29 cellular contexts compared by ENCODE assay signal in genomic region chr5:22928821-22929482, GRCh38.
A peak's percentile ranks its signal among the peaks of the same experiment; 100 is the strongest.
DNase-seq lines count a peak whose midpoint lies in the region; ATAC-seq and TF ChIP-seq lines count a peak whose summit lies in the region.
"Had no signal": no experiment of that assay in that cellular context is flagged by ENCODE, and none has a peak within 500 bp of the region (broad histone marks: within the 10 kb centered on the region; RNA-seq: fewer than 3 reads in every experiment).

No MANE protein-coding gene starts in this region.

- H3K4me2 ChIP-seq in GM23338: no peak overlapping the region
- H3K4me2 ChIP-seq: PC-9, SK-N-SH had no signal

- H2AFZ ChIP-seq in GM23338 (no peak overlapping the region), neuron (ENCODE audit: low read depth, low read length) (peak overlapping the region; percentile 44)
- H2AFZ ChIP-seq: PC-9 had no signal

- H3K27me3 ChIP-seq in GM23338 (ENCODE audit: insufficient read depth): no peaks in the 10 kb centered on the region
- H3K27me3 ChIP-seq in HUES64 (ENCODE audit: insufficient read depth, low read length): no peaks in the 10 kb centered on the region
- no peaks in the 10 kb centered on the region for H3K27me3 ChIP-seq in endodermal cell (ENCODE audit: control insufficient read depth, insufficient read depth, low read length, poor library complexity, severe bottlenecking)
- no peaks in the 10 kb centered on the region for H3K27me3 ChIP-seq in neuron (ENCODE audit: insufficient read depth, low read length)
- H3K27me3 ChIP-seq: gastrocnemius medialis had no signal

- H3F3A ChIP-seq in GM23338 (replicated peaks; ENCODE audit: low read depth): no peaks in the 10 kb centered on the region

- H3K36me3 ChIP-seq in GM23338 (ENCODE audit: insufficient read depth) (no peaks in the 10 kb centered on the region), HUES64 (ENCODE audit: insufficient read depth, low read length) (no peaks in the 10 kb centered on the region), endodermal cell (ENCODE audit: control insufficient read depth, insufficient read depth, low read length) (no peaks in the 10 kb centered on the region), neuron (ENCODE audit: insufficient read depth, low read length) (no peaks in the 10 kb centered on the region)
- H3K36me3 ChIP-seq: gastrocnemius medialis, HAP-1, thoracic aorta had no signal

- H3K4me1 ChIP-seq in GM23338 (ENCODE audit: insufficient read depth) (no peaks in the 10 kb centered on the region), HUES64 (ENCODE audit: insufficient read depth, low read length) (no peaks in the 10 kb centered on the region), endodermal cell (ENCODE audit: control insufficient read depth, insufficient read depth, low read length) (no peaks in the 10 kb centered on the region), neuron (ENCODE audit: insufficient read depth, low read length) (no peaks in the 10 kb centered on the region)
- H3K4me1 ChIP-seq: gastrocnemius medialis, HAP-1 had no signal

- H3K9ac ChIP-seq in HUES64 (ENCODE audit: low read depth, low read length) (peak overlapping the region; percentile 63; the same call in 1 of the 2 replicates), endodermal cell (ENCODE audit: extremely low read depth, low read length, poor library complexity, severe bottlenecking) (peak overlapping the region; percentile 27)
- H3K9ac ChIP-seq: SK-N-SH had no signal

- DNase-seq in GM23338 (ENCODE audit: low spot score) (peak; percentile 53), endodermal cell (peak; percentile 71), epidermal melanocyte (ENCODE audit: insufficient read length, low spot score) (no peak)
- DNase-seq in activated naive CD4-positive, alpha-beta T cell treated with anti-CD3 and anti-CD28 coated beads, Interleukin-2, amount 50 U/mL, for 72 hours (ENCODE audit: low spot score in 2 of 2): no peak
- DNase-seq: activated gamma-delta T cell treated with Interleukin-2 at 50 U/mL for 16 hours; activated T-cell treated with anti-CD3 and anti-CD28 coated beads, Interleukin-2, amount 50 U/mL, for 4 hours; CD4-positive, alpha-beta T cell; dermis blood vessel endothelial cell; gastrocnemius medialis; immature natural killer cell; left cardiac atrium; NCI-H1105 treated with DMSO at 0.1 percent for 48 hours; NCI-H1930; NCI-H524 treated with DMSO at 0.1 percent for 48 hours; nephron progenitor cell; PC-9; right cardiac atrium; SK-N-SH; stimulated activated CD4-positive, alpha-beta T cell treated with anti-CD3 and anti-CD28 coated beads, Interleukin-1b, Interleukin-23, amount 100 ng/mL, for 48 hours; stimulated activated naive CD4-positive, alpha-beta T cell treated with Interleukin-2 at 50 U/mL for 16 hours had no signal

- H3K4me3 Mint-ChIP-seq in GM23338: no peak overlapping the region
- H3K4me3 Mint-ChIP-seq in endodermal cell: no peak overlapping the region
- H3K4me3 Mint-ChIP-seq: activated T-cell treated with anti-CD3 and anti-CD28 coated beads, Interleukin-2, amount 50 U/mL, for 4 hours; CD4-positive, alpha-beta T cell; central memory CD8-positive, alpha-beta T cell; immature natural killer cell; nephron progenitor cell had no signal

- H3K27ac ChIP-seq in GM23338 (ENCODE audit: low read depth) (0 out of 2 replicates have a peak overlapping the region, but pooled peaks have one; percentile 17), HUES64 (ENCODE audit: low read depth, low read length) (peak overlapping the region; percentile 83; the same call in 1 of the 2 replicates), endodermal cell (ENCODE audit: low read depth, low read length) (peak overlapping the region; percentile 14)
- H3K27ac ChIP-seq: gastrocnemius medialis, PC-9, thoracic aorta had no signal

- H3K4me3 ChIP-seq in GM23338 (no peak overlapping the region), HUES64 (ENCODE audit: low read length) (no peak overlapping the region), endodermal cell (ENCODE audit: low read length) (peak overlapping the region; percentile 5), neuron (ENCODE audit: low read length) (no peak overlapping the region)
- H3K4me3 ChIP-seq: gastrocnemius medialis, HAP-1, K562, PC-9, thoracic aorta had no signal

- H3K4me1 Mint-ChIP-seq in GM23338: peaks cover 3% of the 10 kb centered on the region; the same call in 2 of the 3 replicates
- H3K4me1 Mint-ChIP-seq in endodermal cell: peaks cover 7% of the 10 kb centered on the region
- H3K4me1 Mint-ChIP-seq: central memory CD8-positive, alpha-beta T cell; immature natural killer cell; nephron progenitor cell had no signal

- ATAC-seq in GM23338 (peak; percentile 91), GM18498 (IDR thresholded peaks at IDR 0.05; ENCODE audit: unreplicated experiment) (no peak), HG02885 (IDR thresholded peaks at IDR 0.05; ENCODE audit: poor library complexity, unreplicated experiment) (no peak)
- no peak for ATAC-seq in activated naive CD4-positive, alpha-beta T cell treated with anti-CD3 and anti-CD28 coated beads, Interleukin-2, amount 50 U/mL, for 72 hours
- ATAC-seq: activated T-cell treated with anti-CD3 and anti-CD28 coated beads, Interleukin-2, amount 50 U/mL, for 4 hours; gastrocnemius medialis; K562; left cardiac atrium; right cardiac atrium; Right ventricle myocardium inferior had no signal

- peaks cover 19% of the 10 kb centered on the region; the same call in 2 of the 3 replicates for H3K36me3 Mint-ChIP-seq in GM23338 (ENCODE audit: low read depth)
- H3K36me3 Mint-ChIP-seq in endodermal cell (ENCODE audit: low read depth): peaks cover 5% of the 10 kb centered on the region
- H3K36me3 Mint-ChIP-seq in activated naive CD4-positive, alpha-beta T cell treated with anti-CD3 and anti-CD28 coated beads, Interleukin-2, amount 50 U/mL, for 72 hours: peaks cover 0 to 11% of the 10 kb centered on the region in 2 donors

- H3K27me3 Mint-ChIP-seq in GM23338 (ENCODE audit: insufficient read depth, low read depth, poor library complexity): peaks cover 8% of the 10 kb centered on the region
- H3K27me3 Mint-ChIP-seq in endodermal cell (ENCODE audit: insufficient read depth): no peaks in the 10 kb centered on the region
- H3K27me3 Mint-ChIP-seq: CD4-positive, alpha-beta T cell; central memory CD8-positive, alpha-beta T cell had no signal

- H3K9me3 ChIP-seq in HUES64 (ENCODE audit: insufficient read depth, low read depth, low read length) (peaks cover 11% of the 10 kb centered on the region), endodermal cell (ENCODE audit: control insufficient read depth, low read length) (peaks cover 13% of the 10 kb centered on the region), neuron (ENCODE audit: low read length) (no peaks in the 10 kb centered on the region)
- H3K9me3 ChIP-seq: gastrocnemius medialis, HAP-1, SK-N-SH had no signal

- H3K9me3 Mint-ChIP-seq in GM23338 (peaks cover 19% of the 10 kb centered on the region), endodermal cell (peaks cover 11% of the 10 kb centered on the region)
- H3K9me3 Mint-ChIP-seq in activated naive CD4-positive, alpha-beta T cell treated with anti-CD3 and anti-CD28 coated beads, Interleukin-2, amount 50 U/mL, for 72 hours: peaks cover 27 to 38% of the 10 kb centered on the region in 2 donors

- H3K79me2 ChIP-seq in GM23338 (replicated peaks; ENCODE audit: insufficient read depth): no peaks in the 10 kb centered on the region

- no peak for TF ChIP-seq CTCF in GM23338 (conservative IDR thresholded peaks at IDR 0.05; ENCODE audit: low read depth in 2 of 2)
- TF ChIP-seq CTCF in endodermal cell (conservative IDR thresholded peaks at IDR 0.05): no peak

- H3K9me2 ChIP-seq in GM23338 (ENCODE audit: insufficient read depth): peaks cover 9% of the 10 kb centered on the region
- H3K9me2 ChIP-seq: SK-N-SH had no signal

- H3K27ac Mint-ChIP-seq in GM23338 (peak overlapping the region; percentile 96), endodermal cell (peak overlapping the region; percentile 96)
- H3K27ac Mint-ChIP-seq in activated naive CD4-positive, alpha-beta T cell treated with anti-CD3 and anti-CD28 coated beads, Interleukin-2, amount 50 U/mL, for 72 hours: no peak overlapping the region
- H3K27ac Mint-ChIP-seq: CD4-positive, alpha-beta T cell; immature natural killer cell; nephron progenitor cell had no signal

- no peaks in the 10 kb centered on the region for H4K20me1 ChIP-seq in GM23338 (replicated peaks; ENCODE audit: insufficient read depth)

- WGBS in HUES64: 94% methylated on average over 1 of the region's 1 CpG
- 55 to 83% methylated on average over 1 of the region's 1 CpG for WGBS in endodermal cell (ENCODE audit: insufficient coverage in 1 of 2, insufficient read length in 1 of 2), 2 experiments

TF ChIP-seq in GM23338, 12 proteins besides CTCF, POLR2A, EP300 and RAD21 (continues in another document):
- TF ChIP-seq REST (IDR thresholded peaks at IDR 0.05; ENCODE audit: unreplicated experiment) (no peak), POLR2AphosphoS5 (IDR thresholded peaks at IDR 0.05; ENCODE audit: low read depth) (no peak), JUNB (IDR thresholded peaks at IDR 0.05; ENCODE audit: unreplicated experiment) (no peak), ZNF331 (CRISPR knock-in tag; IDR thresholded peaks at IDR 0.05; ENCODE audit: low read depth) (no peak), STAT1 (IDR thresholded peaks at IDR 0.05; ENCODE audit: unreplicated experiment) (no peak)

Comparison
In these comparisons a context has a peak if more than half of its experiments do, and no peak if none do; other contexts are left out.
1. DNase-seq: peak in GM23338 (single experiment) and endodermal cell (single experiment); none in epidermal melanocyte (single experiment) and activated naive CD4-positive, alpha-beta T cell treated with anti-CD3 and anti-CD28 coated beads, Interleukin-2, amount 50 U/mL, for 72 hours (0 of 2).
2. H3K27ac ChIP-seq: peak in every context shown above with its lines; median percentile 83 in HUES64; 17 in GM23338; 14 in endodermal cell.
3. H3K27ac Mint-ChIP-seq: peak in GM23338 (single experiment) and endodermal cell (single experiment); none in activated naive CD4-positive, alpha-beta T cell treated with anti-CD3 and anti-CD28 coated beads, Interleukin-2, amount 50 U/mL, for 72 hours (0 of 2).